8 cellular contexts compared by ENCODE assay signal in genomic region chr5:149357370-149358293, GRCh38. TPM values are rescaled to one million over a fixed set of nuclear protein-coding genes. Genes with fewer than 3 reads are reported as not detected.
DNase-seq lines count a peak whose midpoint lies in the region; ATAC-seq, FAIRE-seq and TF ChIP-seq lines count a peak whose summit lies in the region.

Gene PCYOX1L, plus strand, starts transcription at chr5:149358046. Its CDS starts 23 bp downstream, at chr5:149358069.

- WGBS in heart left ventricle, 4 donors = 2% methylated on average over 51 to 61 of the region's 61 CpGs
- no CpG with 5 or more reads among the region's 61 CpGs for WGBS in trophoblast cell (ENCODE audit: extremely low coverage, insufficient coverage, insufficient read length)
- WGBS in transverse colon (ENCODE audit: low coverage in 1 of 2), 2 donors = 3 to 17% methylated on average over 3 to 48 of the region's 61 CpGs

- TF ChIP-seq EP300 in transverse colon (IDR thresholded peaks at IDR 0.05; ENCODE audit: low read depth) = no peak

- FAIRE-seq in GM12892 (lab: Jason Lieb, UNC) = peak; percentile 92

- no peaks in the 10 kb centered on the region for H3K9me3 Mint-ChIP-seq in activated naive CD8-positive, alpha-beta T cell treated with anti-CD3 and anti-CD28 coated beads, Interleukin-2, amount 50 U/mL, for 24 hours

- H3K14ac ChIP-seq in trophoblast cell (ENCODE audit: low read length) = peak within 1 kb of the TSS; percentile 67

- ATAC-seq in HG02840 (IDR thresholded peaks at IDR 0.05; ENCODE audit: low FRiP score, unreplicated experiment) (peak; percentile 99), heart left ventricle (peak; percentile 98 to 100 (median 100))
- ATAC-seq in activated naive CD8-positive, alpha-beta T cell treated with anti-CD3 and anti-CD28 coated beads, Interleukin-2, amount 50 U/mL, for 24 hours = peak; percentile 99

- H2AK5ac ChIP-seq in trophoblast cell (ENCODE audit: low read length) = no peak within 1 kb of the TSS

- no peaks in the 10 kb centered on the region for H3K27me3 ChIP-seq in heart left ventricle
- H3K27me3 ChIP-seq in trophoblast cell (ENCODE audit: insufficient read depth, low read length) = no peaks in the 10 kb centered on the region
- no peaks in the 10 kb centered on the region for H3K27me3 ChIP-seq in transverse colon

- peak; percentile 70; the same call in 1 of the 2 replicates for TF ChIP-seq POLR2A in GM12892 (IDR thresholded peaks at IDR 0.05; ENCODE audit: low read depth, low read length)
- peak in 1 of 2 donors; percentile 50 for TF ChIP-seq POLR2A in heart left ventricle (IDR thresholded peaks at IDR 0.05)
- no peak for TF ChIP-seq POLR2A in transverse colon (IDR thresholded peaks at IDR 0.05)

- peak within 1 kb of the TSS in 11 of 12 donors; percentile 31 to 84 (median 65) for H3K27ac ChIP-seq in heart left ventricle
- H3K27ac ChIP-seq in trophoblast cell (ENCODE audit: low read depth, low read length) = no peak within 1 kb of the TSS
- H3K27ac ChIP-seq in transverse colon = peak within 1 kb of the TSS; percentile 59 to 83 (median 75)

- H3K4me1 Mint-ChIP-seq in activated naive CD8-positive, alpha-beta T cell treated with anti-CD3 and anti-CD28 coated beads, Interleukin-2, amount 50 U/mL, for 24 hours = peaks cover 62% of the 10 kb centered on the region

- no peak within 1 kb of the TSS for H3K9ac ChIP-seq in trophoblast cell (ENCODE audit: low read length)

- peaks cover 29% of the 10 kb centered on the region for H3K36me3 Mint-ChIP-seq in activated naive CD8-positive, alpha-beta T cell treated with anti-CD3 and anti-CD28 coated beads, Interleukin-2, amount 50 U/mL, for 24 hours (ENCODE audit: low read depth)

- no peaks in the 10 kb centered on the region for H3K9me3 ChIP-seq in heart left ventricle
- H3K9me3 ChIP-seq in trophoblast cell (ENCODE audit: insufficient read depth, low read depth, low read length) = peaks cover 3% of the 10 kb centered on the region
- no peaks in the 10 kb centered on the region for H3K9me3 ChIP-seq in transverse colon

- no peak within 1 kb of the TSS for H3K4ac ChIP-seq in trophoblast cell (ENCODE audit: low read depth, low read length)

- no peak within 1 kb of the TSS for H2BK12ac ChIP-seq in trophoblast cell (ENCODE audit: low read length)

- peaks cover 2% of the 10 kb centered on the region for H3K79me1 ChIP-seq in trophoblast cell (ENCODE audit: low read length)

- no peak within 1 kb of the TSS for H2BK120ac ChIP-seq in trophoblast cell (ENCODE audit: insufficient read depth, low read length, poor library complexity)

- peak within 1 kb of the TSS; percentile 28 for H4K91ac ChIP-seq in trophoblast cell (ENCODE audit: low read depth, low read length)

- H3K18ac ChIP-seq in trophoblast cell (ENCODE audit: low read length) = peak within 1 kb of the TSS; percentile 59

- H3K4me3 ChIP-seq in heart left ventricle (peak within 1 kb of the TSS; percentile 54 to 97 (median 77)), trophoblast cell (ENCODE audit: low read depth, low read length) (peak within 1 kb of the TSS; percentile 86), transverse colon (peak within 1 kb of the TSS; percentile 49 to 72 (median 60))

- in situ Hi-C loops in transverse colon (cut with MboI; ENCODE audit: low pct_ligation_motif_present in 1 of 4, low pct_unique_long_range_greater_than_20kb in 1 of 4, low sequenced_read_pairs in 3 of 4) = no loop called here

- H3K36me3 ChIP-seq in heart left ventricle (peaks cover 0 to 31% (median 27%) of the 10 kb centered on the region in 9 donors), trophoblast cell (ENCODE audit: control insufficient read depth in 1 of 2, insufficient read depth in 2 of 2, low read length in 2 of 2) (peaks cover 2 to 7% of the 10 kb centered on the region in 2 experiments), transverse colon (peaks cover 0 to 8% (median 0%) of the 10 kb centered on the region in 4 donors)

- H3K4me3 Mint-ChIP-seq in activated naive CD8-positive, alpha-beta T cell treated with anti-CD3 and anti-CD28 coated beads, Interleukin-2, amount 50 U/mL, for 24 hours = peak within 1 kb of the TSS; percentile 95

- H3K4me1 ChIP-seq in heart left ventricle (peaks cover 0 to 30% (median 11%) of the 10 kb centered on the region in 12 donors), trophoblast cell (ENCODE audit: control insufficient read depth in 1 of 2, insufficient read depth in 2 of 2, low read length in 2 of 2) (peaks cover 6% of the 10 kb centered on the region in 2 experiments), transverse colon (peaks cover 8 to 18% (median 11%) of the 10 kb centered on the region in 4 donors)

- peak; percentile 97 for DNase-seq in GM12892 (ENCODE audit: insufficient read length)
- peak; percentile 95 for DNase-seq in NCI-H1436 (lab: John Stamatoyannopoulos, UW)
- peak; percentile 98 for DNase-seq in SW480 (ENCODE audit: low spot score)
- DNase-seq in activated naive CD8-positive, alpha-beta T cell treated with anti-CD3 and anti-CD28 coated beads, Interleukin-2, amount 50 U/mL, for 24 hours = peak; percentile 98
- peak; percentile 97 to 98 (median 97) for DNase-seq in heart left ventricle
- DNase-seq in trophoblast cell = peak; percentile 92 to 95
- peak; percentile 96 for DNase-seq in transverse colon

- peaks cover 5% of the 10 kb centered on the region for H3K79me2 ChIP-seq in trophoblast cell (ENCODE audit: control insufficient read depth, insufficient read depth, low read length, poor library complexity)

- H3K4me2 ChIP-seq in trophoblast cell (ENCODE audit: low read length) = peak within 1 kb of the TSS; percentile 95

- peak within 1 kb of the TSS; percentile 89 for H3K27ac Mint-ChIP-seq in activated naive CD8-positive, alpha-beta T cell treated with anti-CD3 and anti-CD28 coated beads, Interleukin-2, amount 50 U/mL, for 24 hours

- no peak within 1 kb of the TSS for H4K12ac ChIP-seq in trophoblast cell (ENCODE audit: low read depth, low read length)

- peak within 1 kb of the TSS; percentile 94 for H2AFZ ChIP-seq in trophoblast cell (ENCODE audit: insufficient read depth, low read length, poor library complexity)

- no peak within 1 kb of the TSS for H2BK5ac ChIP-seq in trophoblast cell (ENCODE audit: low read depth, low read length, poor library complexity)

- no peaks in the 10 kb centered on the region for H3K27me3 Mint-ChIP-seq in activated naive CD8-positive, alpha-beta T cell treated with anti-CD3 and anti-CD28 coated beads, Interleukin-2, amount 50 U/mL, for 24 hours

- peak within 1 kb of the TSS; percentile 48 for H4K8ac ChIP-seq in trophoblast cell (ENCODE audit: low read depth, low read length)

- peak in 1 of 12 donors; percentile 7 for TF ChIP-seq CTCF in heart left ventricle (IDR thresholded peaks at IDR 0.05)
- TF ChIP-seq CTCF in transverse colon (IDR thresholded peaks at IDR 0.05) = no peak

- intact Hi-C loops in heart left ventricle (cut with DNase I) = loop anchor here in 4 of 10 donors (5.0 to 10.0 kb wide), 3 partner anchors 35 to 233 kb away; partner anchors contain the start of gene AFAP1L1 (in 2 of the 4)
- intact Hi-C loops in transverse colon (cut with DNase I; ENCODE audit: low total_unique reads) = no loop called here

- H3K23ac ChIP-seq in trophoblast cell (ENCODE audit: low read length) = no peak within 1 kb of the TSS

RNA-seq across cellular contexts. Expression of gene PCYOX1L, which starts in this region (rescaled TPM):
- 7.5 TPM for polyA plus RNA-seq in GM12892 (2012; ENCODE audit: missing spikeins)
- 1 to 10 TPM; 2.3 to 6.8 (median 3.7) TPM for total RNA-seq in heart left ventricle
- polyA plus RNA-seq in heart left ventricle = 1 to 10 TPM; 2.3 to 6.5 TPM
- 2.2 and 2.4 TPM in 2 replicates for polyA plus RNA-seq in trophoblast cell (2013)
- total RNA-seq in transverse colon = 1 to 10 TPM in 3 of 4 donors, under 1 TPM in 1; 0.75 to 5.4 (median 2.8) TPM
